26 cellular contexts compared by ENCODE assay signal in the genomic region with DNA sequence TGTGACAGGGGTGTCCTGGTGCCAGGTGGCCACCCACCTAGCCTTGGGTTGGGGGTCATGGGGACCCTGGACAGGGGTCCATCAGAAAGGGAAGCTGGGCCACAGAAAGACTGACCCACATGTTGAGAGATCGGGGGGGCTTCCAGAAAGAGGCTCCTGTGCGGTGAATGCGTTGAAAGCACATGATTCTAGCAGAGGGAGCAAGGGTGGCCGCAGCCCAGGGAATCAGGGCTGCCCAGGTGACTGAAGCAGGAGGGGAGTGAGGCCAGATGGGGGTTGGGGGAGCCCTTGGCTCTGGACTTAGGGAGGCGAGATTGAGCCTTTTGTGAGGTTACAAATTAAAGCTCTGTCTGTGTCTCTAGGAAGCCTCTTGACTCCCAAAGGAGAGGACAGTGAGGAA.
A peak's percentile ranks its signal among the peaks of the same experiment; 100 is the strongest.
DNase-seq lines count a peak whose midpoint lies in the region; ATAC-seq and TF ChIP-seq lines count a peak whose summit lies in the region.
"Had no signal": no experiment of that assay in that cellular context is flagged by ENCODE, and none has a peak within 500 bp of the region (broad histone marks: within the 10 kb centered on the region; RNA-seq: fewer than 3 reads in every experiment).

No MANE protein-coding gene starts in this region.

- no peaks in the 10 kb centered on the region for H3K27me3 Mint-ChIP-seq in effector memory CD8-positive, alpha-beta T cell
- H3K27me3 Mint-ChIP-seq: CD4-positive, alpha-beta memory T cell had no signal

- H3K79me2 ChIP-seq in osteoblast (ENCODE audit: insufficient read depth, low read length): no peaks in the 10 kb centered on the region

- no peaks in the 10 kb centered on the region for H3K9me3 Mint-ChIP-seq in effector memory CD8-positive, alpha-beta T cell
- H3K9me3 Mint-ChIP-seq: CD4-positive, alpha-beta memory T cell; GM23338 had no signal

- no peak for TF ChIP-seq CTCF in osteoblast (IDR thresholded peaks at IDR 0.05; ENCODE audit: extremely low read depth, low read depth, low read length)

- H3K27me3 ChIP-seq in H7 (ENCODE audit: control insufficient read depth, insufficient read depth, low read length): no peaks in the 10 kb centered on the region
- H3K27me3 ChIP-seq in osteoblast (ENCODE audit: insufficient read depth, low read length): no peaks in the 10 kb centered on the region

- H3K27ac Mint-ChIP-seq in effector memory CD8-positive, alpha-beta T cell: no peak overlapping the region
- H3K27ac Mint-ChIP-seq: CD4-positive, alpha-beta memory T cell; GM23338 had no signal

- H3K4me1 Mint-ChIP-seq in effector memory CD8-positive, alpha-beta T cell (ENCODE audit: low read depth in 2 of 2): peaks cover 0 to 5% of the 10 kb centered on the region in 2 donors

- no peak overlapping the region for H3K4me3 Mint-ChIP-seq in effector memory CD8-positive, alpha-beta T cell
- H3K4me3 Mint-ChIP-seq: CD4-positive, alpha-beta memory T cell; GM23338 had no signal

- intact Hi-C loops in Right ventricle myocardium inferior (cut with DNase I) (loop anchor here (10.0 kb wide), 1 partner anchor 123 kb away; no protein-coding TSS in a partner anchor), left cardiac atrium (cut with DNase I) (no loop called here)

- no peaks in the 10 kb centered on the region for H3K36me3 Mint-ChIP-seq in effector memory CD8-positive, alpha-beta T cell (ENCODE audit: insufficient read depth)

- no peaks in the 10 kb centered on the region for H4K20me1 ChIP-seq in osteoblast (ENCODE audit: insufficient read depth, low read length)

- DNase-seq in Right ventricle myocardium inferior (ENCODE audit: missing footprints): peak; percentile 11
- no peak for DNase-seq in left cardiac atrium
- peak; percentile 33 for DNase-seq in H7
- peak; percentile 22 for DNase-seq in ecto neural progenitor cell (ENCODE audit: low spot score)
- DNase-seq in osteoblast (ENCODE audit: insufficient read length, low spot score, missing footprints): peak; percentile 69
- no peak for DNase-seq in effector memory CD8-positive, alpha-beta T cell
- no peak for DNase-seq in stimulated activated naive CD4-positive, alpha-beta T cell treated with Interleukin-2 at 50 U/mL for 16 hours (lab: John Stamatoyannopoulos, UW)
- DNase-seq: C1 segment of cervical spinal cord; CD4-positive, alpha-beta memory T cell; COR-L47; DMS79; EL; GDM1; HCEC 1CT; NCI-H1048; NCI-H1417; NCI-H1694; NCI-H2029 treated with DMSO at 0.1 percent for 48 hours; NCI-H526 treated with DMSO at 0.1 percent for 48 hours; SIG-M5 had no signal

- no peak overlapping the region for H3K27ac ChIP-seq in osteoblast (ENCODE audit: low read depth, low read length)
- H3K27ac ChIP-seq: HL-60, RWPE1 had no signal

- H3K4me2 ChIP-seq in osteoblast (ENCODE audit: insufficient read depth, low read length): no peak overlapping the region
- H3K4me2 ChIP-seq: GM23338 had no signal

- H3K36me3 ChIP-seq in H7 (replicated peaks; ENCODE audit: control insufficient read depth, insufficient read depth, low read length) (no peaks in the 10 kb centered on the region), osteoblast (ENCODE audit: insufficient read depth, low read length) (no peaks in the 10 kb centered on the region)

- ATAC-seq in Right ventricle myocardium inferior: no peak
- ATAC-seq in left cardiac atrium: no peak
- ATAC-seq in HG03095 (IDR thresholded peaks at IDR 0.05; ENCODE audit: unreplicated experiment): no peak
- ATAC-seq in effector memory CD8-positive, alpha-beta T cell (replicated peaks): no peak
- ATAC-seq: GM12878, GM23338, Panc1 had no signal

- no peaks in the 10 kb centered on the region for H3K4me1 ChIP-seq in osteoblast (ENCODE audit: insufficient read depth, low read length)

- H3K4me3 ChIP-seq in H7 (ENCODE audit: insufficient read depth, low read depth, low read length) (no peak overlapping the region), osteoblast (ENCODE audit: insufficient read depth, low read length) (no peak overlapping the region)
- H3K4me3 ChIP-seq: GM12878, GM23338 had no signal

- H3K9me3 ChIP-seq in osteoblast (ENCODE audit: low read depth, low read length): no peaks in the 10 kb centered on the region

- no peak overlapping the region for H2AFZ ChIP-seq in osteoblast (ENCODE audit: low read length)
- H2AFZ ChIP-seq: GM23338 had no signal

Comparison
In these comparisons a context has a peak if more than half of its experiments do, and no peak if none do; other contexts are left out.
1. DNase-seq: peak in Right ventricle myocardium inferior (single experiment), H7 (single experiment), ecto neural progenitor cell (single experiment) and osteoblast (single experiment); none in left cardiac atrium (single experiment), effector memory CD8-positive, alpha-beta T cell (0 of 3) and stimulated activated naive CD4-positive, alpha-beta T cell treated with Interleukin-2 at 50 U/mL for 16 hours (single experiment).